Comparison of ENCODE assay signal across 8 cellular contexts in genomic region chr12:119659289-119659897, GRCh38. TPM values are rescaled to one million over a fixed set of nuclear protein-coding genes. Genes with fewer than 3 reads are reported as not detected.
DNase-seq lines count a peak whose midpoint lies in the region; ATAC-seq and TF ChIP-seq lines count a peak whose summit lies in the region.

No MANE protein-coding gene starts in this region.

- no peaks in the 10 kb centered on the region for H3K36me3 Mint-ChIP-seq in CD14-positive monocyte

- H3K4me3 ChIP-seq in fibroblast of mammary gland (ENCODE audit: control insufficient read depth, low read depth, low read length): no peak overlapping the region
- no peak overlapping the region for H3K4me3 ChIP-seq in gastrocnemius medialis

- peaks cover 0 to 6% (median 3%) of the 10 kb centered on the region in 7 donors for H3K9me3 Mint-ChIP-seq in CD14-positive monocyte

- H3K9me3 ChIP-seq in gastrocnemius medialis: no peaks in the 10 kb centered on the region

- peak; percentile 52 for ATAC-seq in GM18517 (IDR thresholded peaks at IDR 0.05; ENCODE audit: unreplicated experiment)
- peak in 1 of 2 donors; percentile 39 for ATAC-seq in gastrocnemius medialis
- no peak for ATAC-seq in HG03521 (IDR thresholded peaks at IDR 0.05; ENCODE audit: unreplicated experiment)

- H3K4me3 Mint-ChIP-seq in CD14-positive monocyte: no peak overlapping the region

- H3K4me1 ChIP-seq in gastrocnemius medialis: no peaks in the 10 kb centered on the region

- TF ChIP-seq POLR2A in gastrocnemius medialis (IDR thresholded peaks at IDR 0.05): no peak

- no peak overlapping the region for H3K27ac ChIP-seq in gastrocnemius medialis

- in situ Hi-C loops in gastrocnemius medialis (cut with MboI; ENCODE audit: low sequenced_read_pairs in 4 of 4): loop anchor here in 2 of 4 donors (10.0 to 25.0 kb wide), 2 partner anchors 215 to 222 kb away; no protein-coding TSS in a partner anchor

- peak; percentile 99 for TF ChIP-seq CTCF in CD14-positive monocyte (IDR thresholded peaks at IDR 0.05)
- TF ChIP-seq CTCF in fibroblast of mammary gland (conservative IDR thresholded peaks at IDR 0.05; ENCODE audit: control insufficient read depth, insufficient read depth, low read depth, low read length): peak; percentile 97
- peak; percentile 58 to 94 (median 74) for TF ChIP-seq CTCF in gastrocnemius medialis (IDR thresholded peaks at IDR 0.05 in 4 of 5, conservative IDR thresholded peaks at IDR 0.05 in 1 of 5)

- no peak for DNase-seq in CD14-positive monocyte (ENCODE audit: low spot score)
- peak; percentile 23 for DNase-seq in NCI-H146 treated with DMSO at 0.1 percent for 48 hours (lab: John Stamatoyannopoulos, UW; ENCODE audit: unreplicated experiment)
- peak; percentile 35 to 37 for DNase-seq in activated CD4-positive, alpha-beta T cell treated with anti-CD3 and anti-CD28 coated beads, Interleukin-2, amount 50 U/mL, for 4 hours
- DNase-seq in fibroblast of mammary gland (ENCODE audit: low read depth): peak; percentile 35
- DNase-seq in gastrocnemius medialis: no peak
- no peak for DNase-seq in 8988T

- peak overlapping the region in 4 of 7 donors; percentile 58 to 80 (median 71) for H3K27ac Mint-ChIP-seq in CD14-positive monocyte

- H3K27me3 ChIP-seq in gastrocnemius medialis: no peaks in the 10 kb centered on the region

- H3K27me3 Mint-ChIP-seq in CD14-positive monocyte (ENCODE audit: low read depth in 3 of 3): peaks cover 0 to 3% (median 0%) of the 10 kb centered on the region in 3 donors

- H3K36me3 ChIP-seq in gastrocnemius medialis: no peaks in the 10 kb centered on the region

- peaks cover 8% of the 10 kb centered on the region for H3K4me1 Mint-ChIP-seq in CD14-positive monocyte

- intact Hi-C loops in CD14-positive monocyte (cut with micrococcal nuclease) (no loop called here), gastrocnemius medialis (cut with DNase I; ENCODE audit: low total_unique reads) (loop anchor here (2.0 kb wide), 1 partner anchor 215 kb away; no protein-coding TSS in a partner anchor)

RNA-seq across cellular contexts. Expression of gene PRKAB1, which starts 8.5 kb away (rescaled TPM):
- 10 to 100 TPM; 23.0 to 35.9 TPM for polyA plus RNA-seq in CD14-positive monocyte
- total RNA-seq in gastrocnemius medialis: 10 to 100 TPM in 3 of 4 donors, 1 to 10 TPM in 1; 7.1 to 21.0 (median 17.6) TPM

Comparison
In these comparisons a context has a peak if more than half of its experiments do, and no peak if none do; other contexts are left out.
1. DNase-seq: peak in NCI-H146 treated with DMSO at 0.1 percent for 48 hours (single experiment), activated CD4-positive, alpha-beta T cell treated with anti-CD3 and anti-CD28 coated beads, Interleukin-2, amount 50 U/mL, for 4 hours (2 of 2) and fibroblast of mammary gland (single experiment); none in CD14-positive monocyte (single experiment), gastrocnemius medialis (0 of 2) and 8988T (single experiment).
2. Peak in every context shown above with its lines, with median percentiles within 50 percentile points of each other: CTCF ChIP-seq.